ENCODE assay signal across 15 cellular contexts in the genomic region with DNA sequence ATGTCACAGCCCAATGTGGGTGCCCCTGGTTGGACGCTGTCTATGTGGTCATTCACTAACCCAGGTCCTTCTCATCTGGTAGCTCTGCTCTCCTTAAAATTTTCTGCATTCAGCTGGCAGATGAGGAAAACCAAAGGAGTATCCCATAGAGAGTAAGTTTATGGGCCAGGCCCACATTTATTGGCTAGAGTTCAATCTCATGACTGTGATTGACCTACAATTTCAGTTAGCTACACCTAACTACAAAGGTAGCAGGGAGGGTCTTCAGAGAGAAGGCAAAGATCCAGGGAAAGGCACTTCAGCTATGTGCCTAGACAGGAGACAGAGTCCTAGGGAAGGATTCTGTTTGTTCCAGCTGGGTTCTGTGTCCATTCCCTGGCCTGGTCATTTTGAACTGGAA. TPM values are rescaled to one million over a fixed set of nuclear protein-coding genes. Genes with fewer than 3 reads are reported as not detected.
DNase-seq lines count a peak whose midpoint lies in the region; ATAC-seq, FAIRE-seq and TF ChIP-seq lines count a peak whose summit lies in the region.
"Had no signal": no experiment of that assay in that cellular context is flagged by ENCODE, and none has a peak within 500 bp of the region (broad histone marks: within the 10 kb centered on the region; RNA-seq: fewer than 3 reads in every experiment).

No MANE protein-coding gene starts in this region.

- H3K4me3 ChIP-seq in BLaER1, result no peak overlapping the region
- H3K4me3 ChIP-seq in CD8-positive, alpha-beta memory T cell (ENCODE audit: low read length), result peak overlapping the region; percentile 13
- H3K4me3 ChIP-seq in pancreas, result no peak overlapping the region
- H3K4me3 ChIP-seq: heart right ventricle, psoas muscle, tibial nerve had no signal

- peaks cover 62 to 65% (median 64%) of the 10 kb centered on the region in 3 donors for H3K4me1 Mint-ChIP-seq in CD8-positive, alpha-beta memory T cell
- H3K4me1 Mint-ChIP-seq in activated T-helper 2 cell treated with anti-CD3 and anti-CD28 coated beads, Interferon-gamma antibody, Interleukin-2, Interleukin-4, amounts not matched to agents 10 μg/mL and 5 μg/mL and 100 μg/mL, durations not matched to agents 14 hours and 24 hours and 36 hours (ENCODE audit: low read depth), result peaks cover 60% of the 10 kb centered on the region
- H3K4me1 Mint-ChIP-seq in naive thymus-derived CD8-positive, alpha-beta T cell, result peaks cover 32 to 59% (median 51%) of the 10 kb centered on the region in 4 donors

- no peak for DNase-seq in CD8-positive, alpha-beta memory T cell
- DNase-seq in activated T-helper 2 cell treated with anti-CD3 and anti-CD28 coated beads, Interferon-gamma antibody, Interleukin-2, Interleukin-4, amounts not matched to agents 10 μg/mL and 5 μg/mL and 100 μg/mL, durations not matched to agents 14 hours and 24 hours and 36 hours (ENCODE audit: low spot score), result no peak
- DNase-seq in naive thymus-derived CD8-positive, alpha-beta T cell, result no peak
- DNase-seq in stimulated activated naive CD4-positive, alpha-beta T cell (lab: John Stamatoyannopoulos, UW), result no peak
- DNase-seq in NCI-H1105 (lab: John Stamatoyannopoulos, UW) (no peak), pancreas (no peak), superior temporal gyrus (ENCODE audit: extremely low spot score) (no peak)
- DNase-seq: NCI-H1694 treated with DMSO at 0.1 percent for 48 hours, NCI-H510A had no signal

- H3K36me3 Mint-ChIP-seq in CD8-positive, alpha-beta memory T cell, result no peaks in the 10 kb centered on the region
- H3K36me3 Mint-ChIP-seq in activated T-helper 2 cell treated with anti-CD3 and anti-CD28 coated beads, Interferon-gamma antibody, Interleukin-2, Interleukin-4, amounts not matched to agents 10 μg/mL and 5 μg/mL and 100 μg/mL, durations not matched to agents 14 hours and 24 hours and 36 hours (ENCODE audit: low read depth), result peaks cover 11% of the 10 kb centered on the region
- H3K36me3 Mint-ChIP-seq in naive thymus-derived CD8-positive, alpha-beta T cell, result no peaks in the 10 kb centered on the region

- H3K9ac ChIP-seq in BLaER1, result no peak overlapping the region

- FAIRE-seq in pancreas (lab: Jason Lieb, UNC), result no peak
- FAIRE-seq: G401.6 had no signal

- ATAC-seq in naive thymus-derived CD8-positive, alpha-beta T cell, result no peak
- no peak for ATAC-seq in pancreas

- CTCF ChIA-PET in CD8-positive, alpha-beta memory T cell (lab: Charles Lee), result interaction anchor here (0.6 to 3.5 kb wide), 9 partner anchors 8 to 128 kb away, joined by 3 to 24 read pairs (median 7); partner anchors contain the start of gene PPIF

- peak overlapping the region in 7 of 8 donors; percentile 83 to 96 (median 94) for H3K27ac Mint-ChIP-seq in CD8-positive, alpha-beta memory T cell
- peak overlapping the region; percentile 98 for H3K27ac Mint-ChIP-seq in activated T-helper 2 cell treated with anti-CD3 and anti-CD28 coated beads, Interferon-gamma antibody, Interleukin-2, Interleukin-4, amounts not matched to agents 10 μg/mL and 5 μg/mL and 100 μg/mL, durations not matched to agents 14 hours and 24 hours and 36 hours
- H3K27ac Mint-ChIP-seq in naive thymus-derived CD8-positive, alpha-beta T cell, result peak overlapping the region in 9 of 10 donors; percentile 81 to 97 (median 93)

- H4K20me1 ChIP-seq in BLaER1, result no peaks in the 10 kb centered on the region

- peak overlapping the region; percentile 83; the same call in 1 of the 2 replicates for H3K27ac ChIP-seq in BLaER1
- no peak overlapping the region for H3K27ac ChIP-seq in CD8-positive, alpha-beta memory T cell (ENCODE audit: low read depth, low read length)
- no peak overlapping the region for H3K27ac ChIP-seq in pancreas
- H3K27ac ChIP-seq: psoas muscle, tibial nerve had no signal

- WGBS in pancreas, 2 donors, result 95 to 100% methylated on average over 1 of the region's 1 CpG

- intact Hi-C loops in activated T-helper 2 cell treated with anti-CD3 and anti-CD28 coated beads, Interferon-gamma antibody, Interleukin-2, Interleukin-4, amounts not matched to agents 10 μg/mL and 5 μg/mL and 100 μg/mL, durations not matched to agents 14 hours and 24 hours and 36 hours (cut with micrococcal nuclease), result loop anchor here (1.0 to 2.0 kb wide), 2 partner anchors 8 to 37 kb away; no protein-coding TSS in a partner anchor
- intact Hi-C loops in pancreas (cut with DNase I), result no loop called here

- no peaks in the 10 kb centered on the region for H3K9me3 Mint-ChIP-seq in CD8-positive, alpha-beta memory T cell
- peaks cover 11% of the 10 kb centered on the region for H3K9me3 Mint-ChIP-seq in activated T-helper 2 cell treated with anti-CD3 and anti-CD28 coated beads, Interferon-gamma antibody, Interleukin-2, Interleukin-4, amounts not matched to agents 10 μg/mL and 5 μg/mL and 100 μg/mL, durations not matched to agents 14 hours and 24 hours and 36 hours
- H3K9me3 Mint-ChIP-seq in naive thymus-derived CD8-positive, alpha-beta T cell, result peaks cover 0 to 10% (median 0%) of the 10 kb centered on the region in 9 donors

- POLR2A ChIA-PET in CD8-positive, alpha-beta memory T cell (lab: Charles Lee), result interaction anchor here (0.9 to 2.2 kb wide), 5 partner anchors 8 to 37 kb away, joined by 3 to 12 read pairs (median 7); partner anchors contain the start of gene PPIF
- POLR2A ChIA-PET in naive thymus-derived CD8-positive, alpha-beta T cell (lab: Charles Lee), result interaction anchor here (0.8 to 4.0 kb wide), 8 partner anchors 11 to 1020 kb away, joined by 3 to 41 read pairs (median 4); partner anchors contain the start of genes PPIF and ZCCHC24

- peaks cover 67% of the 10 kb centered on the region for H3K4me1 ChIP-seq in BLaER1
- peaks cover 66% of the 10 kb centered on the region for H3K4me1 ChIP-seq in CD8-positive, alpha-beta memory T cell (ENCODE audit: insufficient read depth, low read length)
- no peaks in the 10 kb centered on the region for H3K4me1 ChIP-seq in pancreas

- peaks cover 0 to 1% of the 10 kb centered on the region in 2 donors for H3K27me3 Mint-ChIP-seq in CD8-positive, alpha-beta memory T cell
- H3K27me3 Mint-ChIP-seq in activated T-helper 2 cell treated with anti-CD3 and anti-CD28 coated beads, Interferon-gamma antibody, Interleukin-2, Interleukin-4, amounts not matched to agents 10 μg/mL and 5 μg/mL and 100 μg/mL, durations not matched to agents 14 hours and 24 hours and 36 hours (ENCODE audit: low read depth), result no peaks in the 10 kb centered on the region
- no peaks in the 10 kb centered on the region for H3K27me3 Mint-ChIP-seq in naive thymus-derived CD8-positive, alpha-beta T cell

- H3K36me3 ChIP-seq in BLaER1 (no peaks in the 10 kb centered on the region), pancreas (no peaks in the 10 kb centered on the region)
- no peaks in the 10 kb centered on the region for H3K36me3 ChIP-seq in CD8-positive, alpha-beta memory T cell (ENCODE audit: insufficient read depth, low read length)
- H3K36me3 ChIP-seq: BE2C, heart right ventricle, tibial nerve had no signal

- H3K9me3 ChIP-seq in BLaER1 (no peaks in the 10 kb centered on the region; the same call in 1 of the 2 replicates), pancreas (no peaks in the 10 kb centered on the region)
- H3K9me3 ChIP-seq in CD8-positive, alpha-beta memory T cell (ENCODE audit: low read length), result no peaks in the 10 kb centered on the region
- H3K9me3 ChIP-seq: BE2C, psoas muscle, tibial nerve had no signal

- H3K27me3 ChIP-seq in BLaER1, result no peaks in the 10 kb centered on the region
- no peaks in the 10 kb centered on the region for H3K27me3 ChIP-seq in CD8-positive, alpha-beta memory T cell (ENCODE audit: insufficient read depth, low read length, poor library complexity, severe bottlenecking)
- H3K27me3 ChIP-seq in pancreas, result no peaks in the 10 kb centered on the region
- H3K27me3 ChIP-seq: BE2C, heart right ventricle, tibial nerve had no signal

- TF ChIP-seq CTCF in pancreas (IDR thresholded peaks at IDR 0.05), result no peak

- H3K4me3 Mint-ChIP-seq in CD8-positive, alpha-beta memory T cell, result peak overlapping the region; percentile 55 to 83 (median 75)
- H3K4me3 Mint-ChIP-seq in activated T-helper 2 cell treated with anti-CD3 and anti-CD28 coated beads, Interferon-gamma antibody, Interleukin-2, Interleukin-4, amounts not matched to agents 10 μg/mL and 5 μg/mL and 100 μg/mL, durations not matched to agents 14 hours and 24 hours and 36 hours (ENCODE audit: low read depth), result peak overlapping the region; percentile 68
- peak overlapping the region in 7 of 10 donors; percentile 70 to 83 (median 80) for H3K4me3 Mint-ChIP-seq in naive thymus-derived CD8-positive, alpha-beta T cell

- peak overlapping the region; percentile 88 for H3K4me2 ChIP-seq in BLaER1

RNA-seq across cellular contexts. Expression of gene PPIF, which starts 23.7 kb away (rescaled TPM):
- 100 to 1,000 TPM; 173 to 181 TPM for total RNA-seq in CD8-positive, alpha-beta memory T cell
- 13.7 TPM for polyA plus RNA-seq in CD8-positive, alpha-beta memory T cell
- 119 and 120 TPM in 2 replicates for total RNA-seq in activated T-helper 2 cell treated with anti-CD3 and anti-CD28 coated beads, Interferon-gamma antibody, Interleukin-2, Interleukin-4, amounts not matched to agents 10 μg/mL and 5 μg/mL and 100 μg/mL, durations not matched to agents 14 hours and 24 hours and 36 hours
- total RNA-seq in naive thymus-derived CD8-positive, alpha-beta T cell, result 10 to 100 TPM; 29.1 to 33.8 TPM
- polyA plus RNA-seq in naive thymus-derived CD8-positive, alpha-beta T cell, result 10 to 100 TPM in 1 of 3 donors, 1 to 10 TPM in 2; 7.9 to 10.9 (median 8.6) TPM
- 10 to 100 TPM; 35.8 to 61.8 (median 46.8) TPM for total RNA-seq in pancreas
- 10 to 100 TPM; 21.2 to 37.0 TPM for polyA plus RNA-seq in pancreas
